8 cellular contexts compared by ENCODE assay signal in the genomic region with DNA sequence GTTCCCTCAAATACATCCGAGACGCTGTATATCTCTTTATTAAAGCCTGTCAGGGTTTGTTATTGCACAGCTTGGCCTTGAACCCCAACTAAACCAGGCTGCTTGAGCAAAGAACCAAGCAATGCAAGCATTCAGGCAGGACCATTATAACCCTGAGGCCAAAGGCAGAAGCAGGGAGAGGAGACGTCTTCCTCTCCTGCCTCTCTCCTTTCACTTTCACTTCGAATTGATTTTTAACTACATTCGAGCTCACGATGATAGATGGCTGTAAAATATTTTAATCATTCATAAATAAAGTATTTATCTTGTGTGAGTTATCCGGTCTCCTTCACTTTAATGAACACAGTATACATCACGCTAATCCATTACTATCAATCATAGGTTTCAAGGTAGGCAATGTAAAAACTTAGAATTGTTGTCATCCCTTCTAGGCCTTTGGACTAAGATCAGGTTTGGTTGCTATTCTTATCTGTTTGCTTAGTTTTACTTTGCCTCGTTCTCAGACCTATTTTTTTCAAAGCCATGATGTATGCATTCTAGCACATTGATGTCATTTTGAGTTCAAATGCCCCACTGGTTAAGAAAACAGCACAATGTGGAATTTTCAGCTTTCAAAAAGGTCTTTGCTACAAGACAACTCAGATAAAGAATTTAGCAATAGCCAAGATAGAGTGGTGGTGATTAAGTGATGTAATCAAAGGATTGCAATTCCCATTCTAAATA.
A peak's percentile ranks its signal among the peaks of the same experiment; 100 is the strongest.
DNase-seq lines count a peak whose midpoint lies in the region; ATAC-seq and TF ChIP-seq lines count a peak whose summit lies in the region.

No MANE protein-coding gene starts in this region.

- H3K9ac ChIP-seq in neuronal stem cell (ENCODE audit: low read depth, low read length, poor library complexity) = no peak overlapping the region

- H3K9me3 ChIP-seq in RWPE2 (ENCODE audit: severe bottlenecking) (no peaks in the 10 kb centered on the region), gastroesophageal sphincter (no peaks in the 10 kb centered on the region), neuronal stem cell (replicated peaks in 1 of 2; ENCODE audit: control insufficient read depth in 2 of 2, insufficient read depth in 1 of 2, low read depth in 1 of 2, low read length in 2 of 2) (peaks cover 0 to 2% of the 10 kb centered on the region in 2 donors)

- no peak overlapping the region for H3K27ac ChIP-seq in RWPE2 (ENCODE audit: poor library complexity, severe bottlenecking)
- peak overlapping the region in 3 of 4 donors; percentile 31 to 57 (median 36) for H3K27ac ChIP-seq in gastroesophageal sphincter
- H3K27ac ChIP-seq in neuronal stem cell (replicated peaks; ENCODE audit: low read length) = no peak overlapping the region

- no peak overlapping the region for H4K8ac ChIP-seq in neuronal stem cell (ENCODE audit: low read depth, low read length)

- no peak overlapping the region for H2BK15ac ChIP-seq in neuronal stem cell (ENCODE audit: low read length)

- peaks cover 15% of the 10 kb centered on the region for H3K4me1 ChIP-seq in RWPE2 (ENCODE audit: insufficient read depth, poor library complexity, severe bottlenecking)
- H3K4me1 ChIP-seq in gastroesophageal sphincter = peaks cover 0 to 20% (median 3%) of the 10 kb centered on the region in 3 donors
- no peaks in the 10 kb centered on the region for H3K4me1 ChIP-seq in neuronal stem cell (ENCODE audit: control insufficient read depth in 2 of 2, insufficient read depth in 1 of 2, low read depth in 1 of 2, low read length in 2 of 2)

- peaks cover 40% of the 10 kb centered on the region for H3K4me1 Mint-ChIP-seq in stimulated activated effector memory CD8-positive, alpha-beta T cell treated with anti-CD3 and anti-CD28 coated beads, Interleukin-12 subunit alpha, Interleukin-12 subunit beta, amount 100 ng/mL, for 72 hours

- no peaks in the 10 kb centered on the region for H3K36me3 Mint-ChIP-seq in stimulated activated effector memory CD8-positive, alpha-beta T cell treated with anti-CD3 and anti-CD28 coated beads, Interleukin-12 subunit alpha, Interleukin-12 subunit beta, amount 100 ng/mL, for 72 hours

- H3K23ac ChIP-seq in neuronal stem cell (ENCODE audit: low read depth, low read length, poor library complexity) = no peak overlapping the region

- H3K36me3 ChIP-seq in RWPE2 (ENCODE audit: low read depth) = no peaks in the 10 kb centered on the region
- no peaks in the 10 kb centered on the region for H3K36me3 ChIP-seq in gastroesophageal sphincter
- no peaks in the 10 kb centered on the region for H3K36me3 ChIP-seq in neuronal stem cell (replicated peaks in 1 of 2; ENCODE audit: control insufficient read depth in 2 of 2, insufficient read depth in 2 of 2, low read length in 2 of 2)

- H3K4me3 ChIP-seq in AG10803 (ENCODE audit: low read length) (peak overlapping the region; percentile 44), RWPE2 (ENCODE audit: severe bottlenecking) (peak overlapping the region; percentile 4), gastroesophageal sphincter (peak overlapping the region; percentile 35 to 44), neuronal stem cell (ENCODE audit: low read length in 2 of 2) (no peak overlapping the region)

- no peak for TF ChIP-seq EP300 in gastroesophageal sphincter (IDR thresholded peaks at IDR 0.05)

- no peak overlapping the region for H2BK5ac ChIP-seq in neuronal stem cell (ENCODE audit: low read length)

- H3K27me3 ChIP-seq in RWPE2 (ENCODE audit: insufficient read depth, poor library complexity, severe bottlenecking) (no peaks in the 10 kb centered on the region), gastroesophageal sphincter (no peaks in the 10 kb centered on the region), neuronal stem cell (ENCODE audit: control insufficient read depth in 3 of 3, insufficient read depth in 3 of 3, low read depth in 1 of 3, low read length in 3 of 3) (no peaks in the 10 kb centered on the region)

- peak overlapping the region; percentile 79 for H3K4me3 Mint-ChIP-seq in stimulated activated effector memory CD8-positive, alpha-beta T cell treated with anti-CD3 and anti-CD28 coated beads, Interleukin-12 subunit alpha, Interleukin-12 subunit beta, amount 100 ng/mL, for 72 hours

- no peaks in the 10 kb centered on the region for H3K9me3 Mint-ChIP-seq in stimulated activated effector memory CD8-positive, alpha-beta T cell treated with anti-CD3 and anti-CD28 coated beads, Interleukin-12 subunit alpha, Interleukin-12 subunit beta, amount 100 ng/mL, for 72 hours

- no peak overlapping the region for H3K18ac ChIP-seq in neuronal stem cell (ENCODE audit: low read length)

- no peak for TF ChIP-seq POLR2A in gastroesophageal sphincter (IDR thresholded peaks at IDR 0.05)

- H2BK12ac ChIP-seq in neuronal stem cell (ENCODE audit: low read length) = no peak overlapping the region

- no peak overlapping the region for H2AK5ac ChIP-seq in neuronal stem cell (ENCODE audit: low read depth, low read length)

- no peak overlapping the region for H4K91ac ChIP-seq in neuronal stem cell (ENCODE audit: low read depth, low read length, poor library complexity)

- ATAC-seq in GM19452 (IDR thresholded peaks at IDR 0.05; ENCODE audit: unreplicated experiment) (peak; percentile 40), RWPE2 (ENCODE audit: low read depth) (no peak), gastroesophageal sphincter (no peak), GM19455 (IDR thresholded peaks at IDR 0.05; ENCODE audit: unreplicated experiment) (no peak)
- ATAC-seq in stimulated activated effector memory CD8-positive, alpha-beta T cell treated with anti-CD3 and anti-CD28 coated beads, Interleukin-12 subunit alpha, Interleukin-12 subunit beta, amount 100 ng/mL, for 72 hours = peak; percentile 46

- no peak overlapping the region for H3K4ac ChIP-seq in neuronal stem cell (ENCODE audit: low read length)

- DNase-seq in AG10803 (ENCODE audit: low read depth) (no peak), RWPE2 (ENCODE audit: low spot score) (no peak), neuronal stem cell (ENCODE audit: low spot score) (no peak), cerebellum (ENCODE audit: low spot score) (no peak)
- DNase-seq in stimulated activated effector memory CD8-positive, alpha-beta T cell treated with anti-CD3 and anti-CD28 coated beads, Interleukin-12 subunit alpha, Interleukin-12 subunit beta, amount 100 ng/mL, for 72 hours (ENCODE audit: low spot score in 2 of 2) = no peak

- H3K79me1 ChIP-seq in neuronal stem cell (ENCODE audit: low read depth, low read length) = no peaks in the 10 kb centered on the region

- TF ChIP-seq CTCF in AG10803 (conservative IDR thresholded peaks at IDR 0.05; ENCODE audit: low read length) (no peak), RWPE2 (IDR thresholded peaks at IDR 0.05; ENCODE audit: poor library complexity, severe bottlenecking) (no peak), gastroesophageal sphincter (IDR thresholded peaks at IDR 0.05) (no peak)

- H3K27ac Mint-ChIP-seq in stimulated activated effector memory CD8-positive, alpha-beta T cell treated with anti-CD3 and anti-CD28 coated beads, Interleukin-12 subunit alpha, Interleukin-12 subunit beta, amount 100 ng/mL, for 72 hours = peak overlapping the region; percentile 88

- H2AFZ ChIP-seq in neuronal stem cell (ENCODE audit: low read length) = no peak overlapping the region

- H3K4me2 ChIP-seq in neuronal stem cell (ENCODE audit: insufficient read depth, low read length, poor library complexity, severe bottlenecking) = no peak overlapping the region

- no peak overlapping the region for H3K14ac ChIP-seq in neuronal stem cell (ENCODE audit: low read length)

- 14 to 15% methylated on average over 9 of the region's 9 CpGs for WGBS in gastroesophageal sphincter (ENCODE audit: low coverage in 1 of 2), 2 donors
- WGBS in neuronal stem cell (ENCODE audit: extremely low coverage in 2 of 2, insufficient read length in 2 of 2, insufficient replicate concordance in 1 of 2), 2 donors = no CpG with 5 or more reads among the region's 9 CpGs

- no peak overlapping the region for H2BK120ac ChIP-seq in neuronal stem cell (ENCODE audit: low read depth, low read length)

Comparison
In these comparisons a context has a peak if more than half of its experiments do, and no peak if none do; other contexts are left out.
1. H3K4me3 ChIP-seq: peak in AG10803 (single experiment), RWPE2 (single experiment) and gastroesophageal sphincter (2 of 2); none in neuronal stem cell (0 of 2).
2. ATAC-seq: peak in GM19452 (single experiment) and stimulated activated effector memory CD8-positive, alpha-beta T cell treated with anti-CD3 and anti-CD28 coated beads, Interleukin-12 subunit alpha, Interleukin-12 subunit beta, amount 100 ng/mL, for 72 hours (single experiment); none in RWPE2 (single experiment), gastroesophageal sphincter (single experiment) and GM19455 (single experiment).
3. H3K27ac ChIP-seq: peak in gastroesophageal sphincter (3 of 4); none in RWPE2 (single experiment) and neuronal stem cell (single experiment).